Comparison of ENCODE assay signal across 17 cellular contexts in genomic region chr12:96513166-96513565, GRCh38. TPM values are rescaled to one million over a fixed set of nuclear protein-coding genes. Genes with fewer than 3 reads are reported as not detected.
DNase-seq lines count a peak whose midpoint lies in the region; ATAC-seq and TF ChIP-seq lines count a peak whose summit lies in the region.
"Had no signal": no experiment of that assay in that cellular context is flagged by ENCODE, and none has a peak within 500 bp of the region (broad histone marks: within the 10 kb centered on the region; RNA-seq: fewer than 3 reads in every experiment).

No MANE protein-coding gene starts in this region.

- no peak overlapping the region for H3K9ac ChIP-seq in mammary epithelial cell (ENCODE audit: insufficient read depth, low read length)
- no peak overlapping the region for H3K9ac ChIP-seq in neural progenitor cell
- H3K9ac ChIP-seq: BLaER1 treated with 17β-estradiol and CSF1 and Interleukin-3, amounts not matched to agents 10 nM and 100 nM; GM23248 had no signal

- H3K9me3 Mint-ChIP-seq in MCF 10A (ENCODE audit: unreplicated experiment) (no peaks in the 10 kb centered on the region), neural progenitor cell (no peaks in the 10 kb centered on the region)
- no peaks in the 10 kb centered on the region for H3K9me3 Mint-ChIP-seq in activated naive CD8-positive, alpha-beta T cell treated with anti-CD3 and anti-CD28 coated beads, Interleukin-2, amount 50 U/mL, for 24 hours
- H3K9me3 Mint-ChIP-seq: CD4-positive, CD25-positive, alpha-beta regulatory T cell; HFFc6 had no signal

- POLR2A ChIA-PET in MCF 10A (lab: Yijun Ruan, JAX) (interaction anchor here (0.6 kb wide), 1 partner anchor 480 kb away, joined by 3 read pairs; no protein-coding TSS in a partner anchor), HEK293T (lab: Yijun Ruan, JAX) (no interaction called here)

- in situ Hi-C loops in mammary epithelial cell (cut with MboI; ENCODE audit: low sequenced_read_pairs in 2 of 2) = loop anchor here (10.0 to 25.0 kb wide), 4 partner anchors 301 to 576 kb away; partner anchors contain the start of genes AMDHD1 (in 1 of the 2) and CCDC38 (in 1 of the 2)

- H3K27ac ChIP-seq in mammary epithelial cell (ENCODE audit: insufficient read depth, low read depth, low read length) = no peak overlapping the region
- H3K27ac ChIP-seq in esophagus muscularis mucosa (replicated peaks in 1 of 4) = peak overlapping the region in 3 of 4 donors; percentile 29 to 66 (median 36)
- no peak overlapping the region for H3K27ac ChIP-seq in neural progenitor cell
- H3K27ac ChIP-seq: BLaER1 treated with 17β-estradiol and CSF1 and Interleukin-3, amounts not matched to agents 10 nM and 100 nM had no signal

- H3K36me3 ChIP-seq in mammary epithelial cell (ENCODE audit: insufficient read depth, low read length) = no peaks in the 10 kb centered on the region
- H3K36me3 ChIP-seq in esophagus muscularis mucosa = no peaks in the 10 kb centered on the region
- no peaks in the 10 kb centered on the region for H3K36me3 ChIP-seq in neural progenitor cell
- H3K36me3 ChIP-seq: BLaER1 treated with 17β-estradiol and CSF1 and Interleukin-3, amounts not matched to agents 10 nM and 100 nM; HAP-1 had no signal

- TF ChIP-seq EP300 in esophagus muscularis mucosa (IDR thresholded peaks at IDR 0.05) = no peak

- H3K27me3 ChIP-seq in mammary epithelial cell (ENCODE audit: insufficient read depth, low read length) = no peaks in the 10 kb centered on the region
- H3K27me3 ChIP-seq in esophagus muscularis mucosa = no peaks in the 10 kb centered on the region
- H3K27me3 ChIP-seq in neural progenitor cell = no peaks in the 10 kb centered on the region
- H3K27me3 ChIP-seq: BLaER1 treated with 17β-estradiol and CSF1 and Interleukin-3, amounts not matched to agents 10 nM and 100 nM had no signal

- TF ChIP-seq CTCF in mammary epithelial cell (conservative IDR thresholded peaks at IDR 0.05 in 1 of 2, IDR thresholded peaks at IDR 0.05 in 1 of 2; ENCODE audit: extremely low read depth in 1 of 2, insufficient read depth in 1 of 2, low read depth in 1 of 2, low read length in 2 of 2) (no peak), MCF 10A (IDR thresholded peaks at IDR 0.05; ENCODE audit: unreplicated experiment) (no peak), esophagus muscularis mucosa (IDR thresholded peaks at IDR 0.05) (no peak), neural progenitor cell (IDR thresholded peaks at IDR 0.05) (no peak)

- H3K27me3 Mint-ChIP-seq in MCF 10A (ENCODE audit: insufficient read depth, unreplicated experiment) (no peaks in the 10 kb centered on the region), neural progenitor cell (ENCODE audit: insufficient read depth, low read depth) (peaks cover 2% of the 10 kb centered on the region)
- H3K27me3 Mint-ChIP-seq in activated naive CD8-positive, alpha-beta T cell treated with anti-CD3 and anti-CD28 coated beads, Interleukin-2, amount 50 U/mL, for 24 hours = no peaks in the 10 kb centered on the region
- H3K27me3 Mint-ChIP-seq: CD4-positive, CD25-positive, alpha-beta regulatory T cell had no signal

- no peak overlapping the region for H2AFZ ChIP-seq in mammary epithelial cell (ENCODE audit: low read depth, low read length)
- no peak overlapping the region for H2AFZ ChIP-seq in neural progenitor cell (replicated peaks)

- H3K4me1 ChIP-seq in mammary epithelial cell (ENCODE audit: insufficient read depth, low read length) (peaks cover 6% of the 10 kb centered on the region), esophagus muscularis mucosa (peaks cover 8 to 63% (median 49%) of the 10 kb centered on the region in 4 donors), neural progenitor cell (no peaks in the 10 kb centered on the region)

- H3K4me2 ChIP-seq in mammary epithelial cell (ENCODE audit: insufficient read depth, low read depth, low read length) = no peak overlapping the region
- H3K4me2 ChIP-seq in neural progenitor cell = no peak overlapping the region

- CTCF ChIA-PET in mammary epithelial cell (lab: Charles Lee; ENCODE audit: low non-redundant PET) (no interaction called here), MCF 10A (lab: Yijun Ruan, JAX) (interaction anchor here (0.8 to 9.1 kb wide), 11 partner anchors 10 to 515 kb away, joined by 3 to 104 read pairs (median 4); partner anchors contain the start of gene CFAP54), HEK293T (lab: Yijun Ruan, JAX) (interaction anchor here (0.6 kb wide), 1 partner anchor 696 kb away, joined by 3 read pairs; no protein-coding TSS in a partner anchor)

- intact Hi-C loops in mammary epithelial cell (cut with micrococcal nuclease) (loop anchor here (10.0 kb wide), 1 partner anchor 238 kb away; no protein-coding TSS in a partner anchor), MCF 10A (cut with micrococcal nuclease) (no loop called here), esophagus muscularis mucosa (cut with DNase I) (loop anchor here (5.0 kb wide), 1 partner anchor 111 kb away; the partner anchor contains the start of gene CDK17)

- H3K4me3 ChIP-seq in mammary epithelial cell (replicated peaks in 1 of 3; ENCODE audit: insufficient read depth in 1 of 3, low read depth in 2 of 3, low read length in 3 of 3) (no peak overlapping the region), esophagus muscularis mucosa (no peak overlapping the region), neural progenitor cell (no peak overlapping the region)
- H3K4me3 ChIP-seq: BLaER1 treated with 17β-estradiol and CSF1 and Interleukin-3, amounts not matched to agents 10 nM and 100 nM; GM12878; GM23248; HAP-1 had no signal

- H4K20me1 ChIP-seq in mammary epithelial cell (ENCODE audit: insufficient read depth, low read length) = no peaks in the 10 kb centered on the region
- H4K20me1 ChIP-seq in neural progenitor cell (ENCODE audit: low read depth) = no peaks in the 10 kb centered on the region
- H4K20me1 ChIP-seq: BLaER1 treated with 17β-estradiol and CSF1 and Interleukin-3, amounts not matched to agents 10 nM and 100 nM had no signal

- dilution Hi-C loops in mammary epithelial cell (cut with HindIII; ENCODE audit: low sequenced_read_pairs) = loop anchor here (25.0 kb wide), 2 partner anchors 276 to 451 kb away; no protein-coding TSS in a partner anchor

- H3K36me3 Mint-ChIP-seq in MCF 10A (ENCODE audit: insufficient read depth, unreplicated experiment) (peaks cover 6% of the 10 kb centered on the region), neural progenitor cell (no peaks in the 10 kb centered on the region)
- no peaks in the 10 kb centered on the region for H3K36me3 Mint-ChIP-seq in activated naive CD8-positive, alpha-beta T cell treated with anti-CD3 and anti-CD28 coated beads, Interleukin-2, amount 50 U/mL, for 24 hours (ENCODE audit: low read depth)
- H3K36me3 Mint-ChIP-seq: CD4-positive, CD25-positive, alpha-beta regulatory T cell had no signal

- no peak for TF ChIP-seq POLR2A in esophagus muscularis mucosa (IDR thresholded peaks at IDR 0.05; ENCODE audit: low read depth)

- no peak for ATAC-seq in SK-N-SH treated with all-trans-retinoic acid at 6 μM for 48 hours
- no peak for ATAC-seq in activated naive CD8-positive, alpha-beta T cell treated with anti-CD3 and anti-CD28 coated beads, Interleukin-2, amount 50 U/mL, for 24 hours
- ATAC-seq: GM12878 had no signal

- no peaks in the 10 kb centered on the region for H3F3A ChIP-seq in neural progenitor cell (ENCODE audit: low read depth)

- H3K27ac Mint-ChIP-seq in MCF 10A (ENCODE audit: low read depth, unreplicated experiment) (no peak overlapping the region), neural progenitor cell (peak overlapping the region; percentile 37)
- no peak overlapping the region for H3K27ac Mint-ChIP-seq in activated naive CD8-positive, alpha-beta T cell treated with anti-CD3 and anti-CD28 coated beads, Interleukin-2, amount 50 U/mL, for 24 hours
- H3K27ac Mint-ChIP-seq: CD4-positive, CD25-positive, alpha-beta regulatory T cell; HFFc6 had no signal

- 62% methylated on average over 3 of the region's 5 CpGs for WGBS in mammary epithelial cell (ENCODE audit: low coverage, missing lambda C conversion rate)
- 93% methylated on average over 5 of the region's 5 CpGs for WGBS in esophagus muscularis mucosa

- H3K4me1 Mint-ChIP-seq in MCF 10A (ENCODE audit: insufficient read depth, unreplicated experiment) = no peaks in the 10 kb centered on the region
- no peaks in the 10 kb centered on the region for H3K4me1 Mint-ChIP-seq in neural progenitor cell
- peaks cover 20% of the 10 kb centered on the region for H3K4me1 Mint-ChIP-seq in activated naive CD8-positive, alpha-beta T cell treated with anti-CD3 and anti-CD28 coated beads, Interleukin-2, amount 50 U/mL, for 24 hours

- H3K79me2 ChIP-seq in mammary epithelial cell (ENCODE audit: insufficient read depth, low read length) (no peaks in the 10 kb centered on the region), neural progenitor cell (ENCODE audit: low read depth) (no peaks in the 10 kb centered on the region)

- H3K9me3 ChIP-seq in mammary epithelial cell (replicated peaks; ENCODE audit: insufficient read depth, low read length) (no peaks in the 10 kb centered on the region), esophagus muscularis mucosa (no peaks in the 10 kb centered on the region), neural progenitor cell (ENCODE audit: low read depth) (no peaks in the 10 kb centered on the region)
- H3K9me3 ChIP-seq: BLaER1 treated with 17β-estradiol and CSF1 and Interleukin-3, amounts not matched to agents 10 nM and 100 nM; HAP-1 had no signal

- BruUV-seq in mammary epithelial cell (replicated peaks; lab: Mats Ljungman, UMichigan) (no TSS peak), MCF 10A (replicated peaks; lab: Mats Ljungman, UMichigan) (no TSS peak)

- H3K4me3 Mint-ChIP-seq in MCF 10A (ENCODE audit: unreplicated experiment) (no peak overlapping the region), neural progenitor cell (no peak overlapping the region)
- no peak overlapping the region for H3K4me3 Mint-ChIP-seq in activated naive CD8-positive, alpha-beta T cell treated with anti-CD3 and anti-CD28 coated beads, Interleukin-2, amount 50 U/mL, for 24 hours
- H3K4me3 Mint-ChIP-seq: CD4-positive, CD25-positive, alpha-beta regulatory T cell; HFFc6 had no signal

- DNase-seq in mammary epithelial cell (peak; percentile 40), MCF 10A (ENCODE audit: unreplicated experiment) (no peak), esophagus muscularis mucosa (ENCODE audit: extremely low spot score) (no peak), neural progenitor cell (ENCODE audit: low spot score) (no peak), HEK293T (ENCODE audit: extremely low spot score) (no peak), activated gamma-delta T cell (lab: John Stamatoyannopoulos, UW) (no peak)
- DNase-seq in activated naive CD8-positive, alpha-beta T cell treated with anti-CD3 and anti-CD28 coated beads, Interleukin-2, amount 50 U/mL, for 24 hours = no peak
- DNase-seq: 8988T; AML-193; CD4-positive, CD25-positive, alpha-beta regulatory T cell; DMS79; HFFc6 had no signal

TF ChIP-seq in HEK293T, 16 proteins besides CTCF, POLR2A, EP300 and RAD21 (continues in another document):
- no peak for TF ChIP-seq TARDBP (IDR thresholded peaks at IDR 0.05)
- no peak for TF ChIP-seq ELF4 (IDR thresholded peaks at IDR 0.05)

RNA-seq across cellular contexts. Expression of gene CFAP54, which starts 23.8 kb away (rescaled TPM):
- total RNA-seq in mammary epithelial cell (1 to 10 TPM; 1.5 to 1.6 TPM), MCF 10A (2022) (0.56 and 1.1 TPM in 2 replicates), esophagus muscularis mucosa (1 to 10 TPM; 3.0 to 5.8 (median 4.3) TPM), neural progenitor cell (ENCODE audit: low replicate concordance) (1.6 and 4.2 TPM in 2 replicates)
- polyA plus RNA-seq in mammary epithelial cell = 0.29 TPM
- polyA minus RNA-seq in mammary epithelial cell = 0.47 TPM

Comparison
In these comparisons a context has a peak if more than half of its experiments do, and no peak if none do; other contexts are left out.
1. H3K27ac ChIP-seq: peak in esophagus muscularis mucosa (3 of 4); none in mammary epithelial cell (single experiment) and neural progenitor cell (single experiment).